ENCODE assay signal across 20 cellular contexts in genomic region chr16:4034963-4035362, GRCh38.
DNase-seq lines count a peak whose midpoint lies in the region; ATAC-seq, FAIRE-seq and TF ChIP-seq lines count a peak whose summit lies in the region.
"Had no signal": no experiment of that assay in that cellular context is flagged by ENCODE, and none has a peak within 500 bp of the region (broad histone marks: within the 10 kb centered on the region; RNA-seq: fewer than 3 reads in every experiment).

No MANE protein-coding gene starts in this region.

- H3K36me3 Mint-ChIP-seq in WTC11, result no peaks in the 10 kb centered on the region
- H3K36me3 Mint-ChIP-seq in T-cell, result peaks cover 10% of the 10 kb centered on the region

- no peak overlapping the region for H3K4me2 ChIP-seq in neural cell (ENCODE audit: low read length)
- H3K4me2 ChIP-seq: BLaER1, GM23338 had no signal

- no peak overlapping the region for H3K9ac ChIP-seq in neural cell (ENCODE audit: low read length)
- H3K9ac ChIP-seq: BLaER1 had no signal

- H3K27me3 ChIP-seq in neural cell (ENCODE audit: insufficient read depth, low read depth, low read length), result no peaks in the 10 kb centered on the region
- H3K27me3 ChIP-seq: BLaER1 had no signal

- TF ChIP-seq EP300 in neural cell (conservative IDR thresholded peaks at IDR 0.05; ENCODE audit: poor library complexity, severe bottlenecking), result peak; percentile 39

- peak; percentile 13 for FAIRE-seq in urothelium cell line (lab: Jason Lieb, UNC)
- FAIRE-seq: GM12892, GM18507 had no signal

- H3K27ac ChIP-seq in neural cell (ENCODE audit: low read length), result no peak overlapping the region

- TF ChIP-seq CTCF in WTC11 (IDR thresholded peaks at IDR 0.05), result no peak
- TF ChIP-seq CTCF in neural cell (IDR thresholded peaks at IDR 0.05; ENCODE audit: poor library complexity, severe bottlenecking), result no peak

- no peaks in the 10 kb centered on the region for H3K9me3 ChIP-seq in neural cell (ENCODE audit: low read length)

- no peak overlapping the region for H2AFZ ChIP-seq in neural cell (ENCODE audit: low read depth, low read length)
- H2AFZ ChIP-seq: GM23338 had no signal

- H3K4me1 Mint-ChIP-seq in WTC11, result peaks cover 4% of the 10 kb centered on the region
- H3K4me1 Mint-ChIP-seq in T-cell, result peaks cover 16 to 25% (median 18%) of the 10 kb centered on the region in 3 donors

- DNase-seq in NCI-H146 (lab: John Stamatoyannopoulos, UW) (peak; percentile 44), WTC11 (ENCODE audit: low spot score) (no peak), urothelium cell line (ENCODE audit: low spot score) (no peak), T-cell (no peak), activated gamma-delta T cell (lab: John Stamatoyannopoulos, UW) (no peak)
- DNase-seq: 8988T; CD4-positive, alpha-beta memory T cell; DMS153; DMS79; GDM1; H7; HFFc6 had no signal

- H3K9me2 ChIP-seq in neural cell (ENCODE audit: insufficient read depth, low read length), result no peaks in the 10 kb centered on the region

- no peak for TF ChIP-seq RAD21 in neural cell (conservative IDR thresholded peaks at IDR 0.05)

- no peaks in the 10 kb centered on the region for H3K79me2 ChIP-seq in neural cell (replicated peaks; ENCODE audit: insufficient read depth, low read length)

- ATAC-seq in WTC11 (no peak), T-cell (replicated peaks in 1 of 4) (no peak), HG03457 (IDR thresholded peaks at IDR 0.05; ENCODE audit: unreplicated experiment) (no peak)
- ATAC-seq: GM23338, HCT116 had no signal

- H3K27me3 Mint-ChIP-seq in WTC11 (ENCODE audit: low read depth) (no peaks in the 10 kb centered on the region), T-cell (no peaks in the 10 kb centered on the region)

- H3F3A ChIP-seq in neural cell (ENCODE audit: insufficient read depth, low read length, poor library complexity, severe bottlenecking), result no peaks in the 10 kb centered on the region

- H3K4me3 ChIP-seq in neural cell (ENCODE audit: low read length), result no peak overlapping the region
- H3K4me3 ChIP-seq: BLaER1, GM23338 had no signal

- no peaks in the 10 kb centered on the region for H3K9me3 Mint-ChIP-seq in WTC11
- no peaks in the 10 kb centered on the region for H3K9me3 Mint-ChIP-seq in T-cell
- H3K9me3 Mint-ChIP-seq: CD14-positive monocyte; CD4-positive, alpha-beta memory T cell; GM23338; HFFc6 had no signal

- CTCF ChIA-PET in WTC11 (lab: Charles Lee) (no interaction called here), T-cell (lab: Charles Lee) (no interaction called here)

- H4K20me1 ChIP-seq in neural cell (ENCODE audit: insufficient read depth), result no peaks in the 10 kb centered on the region

- H3K27ac Mint-ChIP-seq in WTC11 (0 out of 2 replicates have a peak overlapping the region, but pooled peaks have one; percentile 11), T-cell (no peak overlapping the region)
- H3K27ac Mint-ChIP-seq: GM23338, HFFc6 had no signal

- POLR2A ChIA-PET in WTC11 (lab: Charles Lee), result no interaction called here
- POLR2A ChIA-PET in T-cell (lab: Charles Lee), result no interaction called here

- H3K36me3 ChIP-seq in neural cell (ENCODE audit: insufficient read depth, low read length), result no peaks in the 10 kb centered on the region

- H3K4me3 Mint-ChIP-seq in WTC11, result no peak overlapping the region
- H3K4me3 Mint-ChIP-seq in T-cell, result no peak overlapping the region
- H3K4me3 Mint-ChIP-seq: CD14-positive monocyte; CD4-positive, alpha-beta memory T cell; GM23338; HFFc6 had no signal

TF ChIP-seq in WTC11, 78 proteins besides CTCF, POLR2A, EP300 and RAD21:
- TF ChIP-seq ATF1 (CRISPR knock-in tag; IDR thresholded peaks at IDR 0.05), result no peak
- TF ChIP-seq PRDM15 (CRISPR knock-in tag; IDR thresholded peaks at IDR 0.05), result no peak
- no peak for TF ChIP-seq MYBL2 (CRISPR knock-in tag; IDR thresholded peaks at IDR 0.05)

TF ChIP-seq in neural cell, 6 proteins besides CTCF, POLR2A, EP300 and RAD21:
- TF ChIP-seq MXI1 (conservative IDR thresholded peaks at IDR 0.05; ENCODE audit: poor library complexity, severe bottlenecking) (no peak), REST (IDR thresholded peaks at IDR 0.05; ENCODE audit: borderline replicate concordance) (no peak), POLR2AphosphoS5 (IDR thresholded peaks at IDR 0.05) (peak; percentile 14), SMC3 (conservative IDR thresholded peaks at IDR 0.05; ENCODE audit: poor library complexity) (no peak), TAF1 (IDR thresholded peaks at IDR 0.05; ENCODE audit: low read depth) (no peak)
